ENCODE assay signal across 17 cellular contexts in genomic region chr6:2733736-2734480, GRCh38. TPM values are rescaled to one million over a fixed set of nuclear protein-coding genes. Genes with fewer than 3 reads are reported as not detected.
DNase-seq lines count a peak whose midpoint lies in the region; ATAC-seq, FAIRE-seq and TF ChIP-seq lines count a peak whose summit lies in the region.
"Had no signal": no experiment of that assay in that cellular context is flagged by ENCODE, and none has a peak within 500 bp of the region (broad histone marks: within the 10 kb centered on the region; RNA-seq: fewer than 3 reads in every experiment).

No MANE protein-coding gene starts in this region.

- H3K4me1 Mint-ChIP-seq in stimulated activated memory B cell treated with anti-CD40 and anti-IgM and Interleukin-4, amounts not matched to agents 10 μg/mL and 1 μg/mL and 100 μg/mL, for 72 hours: peaks cover 10% of the 10 kb centered on the region
- H3K4me1 Mint-ChIP-seq in activated CD4-positive, alpha-beta memory T cell treated with anti-CD3 and anti-CD28 coated beads for 36 hours (ENCODE audit: low read depth): peaks cover 13% of the 10 kb centered on the region
- peaks cover 4% of the 10 kb centered on the region for H3K4me1 Mint-ChIP-seq in activated T-cell treated with anti-CD3 and anti-CD28 coated beads, Interleukin-2, amount 50 U/mL, for 4 hours (ENCODE audit: low read depth)

- H3K9me2 ChIP-seq in SU-DHL-6 (replicated peaks; ENCODE audit: insufficient read depth, low read length): no peaks in the 10 kb centered on the region

- TF ChIP-seq CTCF in SU-DHL-6 (IDR thresholded peaks at IDR 0.05; ENCODE audit: insufficient read depth, low read length, poor library complexity, severe bottlenecking): no peak
- no peak for TF ChIP-seq CTCF in D721Med (IDR thresholded peaks at IDR 0.05; ENCODE audit: insufficient read depth, missing control alignments)

- CTCF ChIA-PET in activated CD4-positive, alpha-beta memory T cell treated with anti-CD3 and anti-CD28 coated beads for 36 hours (lab: Charles Lee): interaction anchor here (1.1 to 2.3 kb wide), 3 partner anchors 16 to 1137 kb away, joined by 4 to 25 read pairs (median 7); partner anchors contain the start of genes MYLK4 and WRNIP1

- H3K27me3 Mint-ChIP-seq in stimulated activated memory B cell treated with anti-CD40 and anti-IgM and Interleukin-4, amounts not matched to agents 10 μg/mL and 1 μg/mL and 100 μg/mL, for 72 hours: peaks cover 5% of the 10 kb centered on the region
- peaks cover 2% of the 10 kb centered on the region for H3K27me3 Mint-ChIP-seq in activated CD4-positive, alpha-beta memory T cell treated with anti-CD3 and anti-CD28 coated beads for 36 hours
- no peaks in the 10 kb centered on the region for H3K27me3 Mint-ChIP-seq in activated T-cell treated with anti-CD3 and anti-CD28 coated beads, Interleukin-2, amount 50 U/mL, for 4 hours (ENCODE audit: low read depth)

- no peaks in the 10 kb centered on the region for H3K79me2 ChIP-seq in SU-DHL-6 (ENCODE audit: insufficient read depth, low read length)

- no peaks in the 10 kb centered on the region for H4K20me1 ChIP-seq in SU-DHL-6 (ENCODE audit: low read depth, low read length)

- H3K4me3 Mint-ChIP-seq in stimulated activated memory B cell treated with anti-CD40 and anti-IgM and Interleukin-4, amounts not matched to agents 10 μg/mL and 1 μg/mL and 100 μg/mL, for 72 hours: no peak overlapping the region
- no peak overlapping the region for H3K4me3 Mint-ChIP-seq in activated CD4-positive, alpha-beta memory T cell treated with anti-CD3 and anti-CD28 coated beads for 36 hours
- no peak overlapping the region for H3K4me3 Mint-ChIP-seq in activated T-cell treated with anti-CD3 and anti-CD28 coated beads, Interleukin-2, amount 50 U/mL, for 4 hours
- H3K4me3 Mint-ChIP-seq: T-helper 17 cell had no signal

- no peak overlapping the region for H3K4me3 ChIP-seq in SU-DHL-6 (ENCODE audit: insufficient read depth, low read length, poor library complexity, severe bottlenecking)

- peak; percentile 6 for ATAC-seq in GM21367 (IDR thresholded peaks at IDR 0.05; ENCODE audit: unreplicated experiment)
- no peak for ATAC-seq in stimulated activated memory B cell treated with anti-CD40 and anti-IgM and Interleukin-4, amounts not matched to agents 10 μg/mL and 1 μg/mL and 100 μg/mL, for 72 hours
- ATAC-seq in activated T-cell treated with anti-CD3 and anti-CD28 coated beads, Interleukin-2, amount 50 U/mL, for 4 hours: no peak
- ATAC-seq in GM21529 (IDR thresholded peaks at IDR 0.05; ENCODE audit: unreplicated experiment): no peak
- ATAC-seq: foreskin keratinocyte had no signal

- DNase-seq in cardiac septum (ENCODE audit: low spot score): peak; percentile 76
- DNase-seq in D721Med (ENCODE audit: insufficient read length, low spot score): no peak
- DNase-seq in activated CD4-positive, alpha-beta memory T cell treated with anti-CD3 and anti-CD28 coated beads for 36 hours: no peak
- DNase-seq in activated T-cell treated with anti-CD3 and anti-CD28 coated beads, Interleukin-2, amount 50 U/mL, for 4 hours: no peak
- DNase-seq: activated CD4-positive, alpha-beta T cell treated with anti-CD3 and anti-CD28 coated beads for 1 hour; activated gamma-delta T cell treated with Interleukin-2 at 50 U/mL for 16 hours; foreskin keratinocyte; mammary epithelial cell; NCI-H1436; NCI-H226; SHP77; T-helper 17 cell had no signal

- no peak overlapping the region for H3K27ac ChIP-seq in SU-DHL-6 (ENCODE audit: low read depth, low read length)
- H3K27ac ChIP-seq: foreskin keratinocyte, KMS-11 had no signal

- H3K27me3 ChIP-seq in SU-DHL-6 (ENCODE audit: low read length): no peaks in the 10 kb centered on the region
- H3K27me3 ChIP-seq: foreskin keratinocyte had no signal

- H3K27ac Mint-ChIP-seq in stimulated activated memory B cell treated with anti-CD40 and anti-IgM and Interleukin-4, amounts not matched to agents 10 μg/mL and 1 μg/mL and 100 μg/mL, for 72 hours: peak overlapping the region; percentile 88
- no peak overlapping the region for H3K27ac Mint-ChIP-seq in activated CD4-positive, alpha-beta memory T cell treated with anti-CD3 and anti-CD28 coated beads for 36 hours
- H3K27ac Mint-ChIP-seq: T-helper 17 cell had no signal

- no peaks in the 10 kb centered on the region for H3K9me3 ChIP-seq in SU-DHL-6 (ENCODE audit: insufficient read depth, low read length)

- no peaks in the 10 kb centered on the region for H3K36me3 Mint-ChIP-seq in stimulated activated memory B cell treated with anti-CD40 and anti-IgM and Interleukin-4, amounts not matched to agents 10 μg/mL and 1 μg/mL and 100 μg/mL, for 72 hours
- no peaks in the 10 kb centered on the region for H3K36me3 Mint-ChIP-seq in activated CD4-positive, alpha-beta memory T cell treated with anti-CD3 and anti-CD28 coated beads for 36 hours
- no peaks in the 10 kb centered on the region for H3K36me3 Mint-ChIP-seq in activated T-cell treated with anti-CD3 and anti-CD28 coated beads, Interleukin-2, amount 50 U/mL, for 4 hours (ENCODE audit: insufficient read depth)

- H3K9me3 Mint-ChIP-seq in stimulated activated memory B cell treated with anti-CD40 and anti-IgM and Interleukin-4, amounts not matched to agents 10 μg/mL and 1 μg/mL and 100 μg/mL, for 72 hours: no peaks in the 10 kb centered on the region
- H3K9me3 Mint-ChIP-seq in activated CD4-positive, alpha-beta memory T cell treated with anti-CD3 and anti-CD28 coated beads for 36 hours: no peaks in the 10 kb centered on the region
- H3K9me3 Mint-ChIP-seq in activated T-cell treated with anti-CD3 and anti-CD28 coated beads, Interleukin-2, amount 50 U/mL, for 4 hours: no peaks in the 10 kb centered on the region

- no peak overlapping the region for H3K4me2 ChIP-seq in SU-DHL-6 (ENCODE audit: low read depth, low read length, poor library complexity, severe bottlenecking)
- H3K4me2 ChIP-seq: KMS-11 had no signal

- no peak overlapping the region for H3K9ac ChIP-seq in SU-DHL-6 (ENCODE audit: low read length)
- H3K9ac ChIP-seq: KMS-11 had no signal

- no peak for FAIRE-seq in D721Med (lab: Jason Lieb, UNC)

- intact Hi-C loops in cardiac septum (cut with DNase I): no loop called here
- intact Hi-C loops in activated CD4-positive, alpha-beta memory T cell treated with anti-CD3 and anti-CD28 coated beads for 36 hours (cut with micrococcal nuclease): no loop called here

- no peaks in the 10 kb centered on the region for H3F3A ChIP-seq in SU-DHL-6 (ENCODE audit: insufficient read depth)

- POLR2A ChIA-PET in activated CD4-positive, alpha-beta memory T cell treated with anti-CD3 and anti-CD28 coated beads for 36 hours (lab: Charles Lee): no interaction called here

- no peaks in the 10 kb centered on the region for H3K36me3 ChIP-seq in SU-DHL-6 (ENCODE audit: low read length)

- H2AFZ ChIP-seq in SU-DHL-6 (ENCODE audit: low read depth, low read length, severe bottlenecking): peak overlapping the region; percentile 68

RNA-seq across cellular contexts. Expression of gene MYLK4, which starts 16.8 kb away (rescaled TPM):
- 0.51 TPM for total RNA-seq in cardiac septum
- under 1 TPM; 0.05 to 0.07 TPM for total RNA-seq in activated CD4-positive, alpha-beta memory T cell treated with anti-CD3 and anti-CD28 coated beads for 36 hours
- total RNA-seq in activated T-cell treated with anti-CD3 and anti-CD28 coated beads, Interleukin-2, amount 50 U/mL, for 4 hours: under 1 TPM; 0.08 to 0.18 (median 0.11) TPM

RNA-seq across cellular contexts. Expression of gene WRNIP1, which starts 31.3 kb away (rescaled TPM):
- 35.2 TPM for total RNA-seq in cardiac septum
- total RNA-seq in activated CD4-positive, alpha-beta memory T cell treated with anti-CD3 and anti-CD28 coated beads for 36 hours: 10 to 100 TPM; 32.7 to 32.8 TPM
- total RNA-seq in activated T-cell treated with anti-CD3 and anti-CD28 coated beads, Interleukin-2, amount 50 U/mL, for 4 hours: 10 to 100 TPM; 44.1 to 52.1 (median 49.0) TPM
